Comparison of ENCODE assay signal across 9 cellular contexts in the genomic region with DNA sequence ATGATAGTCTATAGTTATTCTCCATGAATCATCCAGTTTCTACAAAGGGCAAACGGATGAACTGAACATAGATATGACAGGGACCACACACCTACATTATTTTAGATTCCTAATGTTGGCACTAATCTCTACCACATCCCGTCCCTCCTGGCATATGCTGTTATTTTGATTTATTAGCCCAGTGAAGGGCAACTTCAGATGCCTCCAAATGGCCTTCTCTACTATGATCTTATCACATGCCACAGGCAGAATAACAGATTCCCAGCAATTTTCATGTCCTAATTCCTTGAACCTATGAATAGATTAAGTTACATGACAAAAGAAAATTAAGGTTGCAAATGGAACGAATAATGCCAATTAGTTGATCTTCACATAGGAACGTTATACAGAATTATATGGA.
"Had no signal": no experiment of that assay in that cellular context is flagged by ENCODE, and none has a peak within 500 bp of the region (broad histone marks: within the 10 kb centered on the region; RNA-seq: fewer than 3 reads in every experiment).

No MANE protein-coding gene starts in this region.

- H3K27ac ChIP-seq: GM23248 had no signal

- ATAC-seq: GM23338, HCT116 had no signal

- DNase-seq: GM23248, GOT3, H7, H9, HCEC 1CT, HFFc6 had no signal

- H3K9ac ChIP-seq: GM23248 had no signal

- H3K9me3 ChIP-seq: HAP-1 had no signal

- H3K36me3 ChIP-seq: HAP-1 had no signal

- H3K4me1 ChIP-seq: HAP-1 had no signal

- H2AFZ ChIP-seq: GM23248, GM23338 had no signal

- H3K4me3 ChIP-seq: GM23248, GM23338, HAP-1 had no signal

- H3K4me2 ChIP-seq: GM23338 had no signal
